ENCODE assay signal across 15 cellular contexts in genomic region chr1:154321609-154321934, GRCh38. TPM values are rescaled to one million over a fixed set of nuclear protein-coding genes. Genes with fewer than 3 reads are reported as not detected.
"Had no signal": no experiment of that assay in that cellular context is flagged by ENCODE, and none has a peak within 500 bp of the region (broad histone marks: within the 10 kb centered on the region; RNA-seq: fewer than 3 reads in every experiment).

No MANE protein-coding gene starts in this region.

RNA-seq across cellular contexts. Expression of gene AQP10, which starts 0.7 kb away (rescaled TPM):
- total RNA-seq: activated CD4-positive, alpha-beta memory T cell treated with anti-CD3 and anti-CD28 coated beads, Interleukin-2, amount 10 ng/mL, durations not matched to agents 7 days and 5 days; activated CD4-positive, alpha-beta T cell treated with anti-CD3 and anti-CD28 coated beads for 36 hours; activated CD4-positive, alpha-beta T cell treated with anti-CD3 and anti-CD28 coated beads, Interleukin-2, amount 10 ng/mL, durations not matched to agents 7 days and 5 days; activated CD8-positive, alpha-beta memory T cell treated with anti-CD3 and anti-CD28 coated beads, Interleukin-2, amount 10 ng/mL, durations not matched to agents 7 days and 5 days; activated CD8-positive, alpha-beta T cell treated with anti-CD3 and anti-CD28 coated beads, Interleukin-2, amount 10 ng/mL, durations not matched to agents 7 days and 5 days; activated naive CD4-positive, alpha-beta T cell treated with anti-CD3 and anti-CD28 coated beads for 36 hours; activated naive CD4-positive, alpha-beta T cell treated with anti-CD3 and anti-CD28 coated beads, Interleukin-2, amount 50 U/mL, for 72 hours; activated naive CD8-positive, alpha-beta T cell treated with anti-CD3 and anti-CD28 coated beads for 36 hours; adrenal gland; astrocyte; chondrocyte; T-cell; T-helper 1 cell treated with Interleukin-12 subunit alpha and Interleukin-12 subunit beta and Interleukin-4 antibody, amounts not matched to agents 30 ng/mL and 1 ng/mL, for 36 hours; T-helper 2 cell treated with Interferon-gamma antibody and Interleukin-4, amounts not matched to agents 100 ng/mL and 5 ng/mL, for 36 hours; WTC11 had no signal
- polyA plus RNA-seq: adrenal gland had no signal
